Comparison of ENCODE assay signal across 10 cellular contexts in genomic region chr14:69049675-69050074, GRCh38.
DNase-seq lines count a peak whose midpoint lies in the region; ATAC-seq and TF ChIP-seq lines count a peak whose summit lies in the region.
"Had no signal": no experiment of that assay in that cellular context is flagged by ENCODE, and none has a peak within 500 bp of the region (broad histone marks: within the 10 kb centered on the region; RNA-seq: fewer than 3 reads in every experiment).

No MANE protein-coding gene starts in this region.

- no peak for TF ChIP-seq CTCF in brain (conservative IDR thresholded peaks at IDR 0.05)

- peak overlapping the region in 3 of 5 experiments; percentile 27 to 89 (median 84) for H3K27ac Mint-ChIP-seq in brain
- peak overlapping the region in 2 of 7 donors; percentile 13 to 63 for H3K27ac Mint-ChIP-seq in CD4-positive, alpha-beta memory T cell
- H3K27ac Mint-ChIP-seq in natural killer cell treated with Interleukin-12 subunit alpha and Interleukin-12 subunit beta and Interleukin-15 and Interleukin-18, amount 100 ng/mL, for 72 hours: no peak overlapping the region
- H3K27ac Mint-ChIP-seq: WTC11 had no signal

- CTCF ChIA-PET in CD4-positive, alpha-beta memory T cell (lab: Charles Lee; ENCODE audit: partially characterized antibody): interaction anchor here (0.6 to 1.4 kb wide), 3 partner anchors 40 to 138 kb away, joined by 3 to 5 read pairs (median 4); no protein-coding TSS in a partner anchor

- H3K4me1 Mint-ChIP-seq in brain: peaks cover 70% of the 10 kb centered on the region
- peaks cover 1 to 3% (median 3%) of the 10 kb centered on the region in 4 donors for H3K4me1 Mint-ChIP-seq in CD4-positive, alpha-beta memory T cell
- peaks cover 6 to 9% of the 10 kb centered on the region in 2 donors for H3K4me1 Mint-ChIP-seq in natural killer cell treated with Interleukin-12 subunit alpha and Interleukin-12 subunit beta and Interleukin-15 and Interleukin-18, amount 100 ng/mL, for 72 hours (ENCODE audit: low read depth in 2 of 2)

- ATAC-seq in right cardiac atrium (peak; percentile 68 to 75), HG02678 (IDR thresholded peaks at IDR 0.05; ENCODE audit: unreplicated experiment) (no peak)
- no peak for ATAC-seq in natural killer cell treated with Interleukin-12 subunit alpha and Interleukin-12 subunit beta and Interleukin-15 and Interleukin-18, amount 100 ng/mL, for 72 hours
- ATAC-seq: WTC11 had no signal

- peaks cover 20% of the 10 kb centered on the region for H3K36me3 Mint-ChIP-seq in brain
- H3K36me3 Mint-ChIP-seq in CD4-positive, alpha-beta memory T cell: peaks cover 17 to 36% of the 10 kb centered on the region in 2 donors
- peaks cover 14% of the 10 kb centered on the region for H3K36me3 Mint-ChIP-seq in natural killer cell treated with Interleukin-12 subunit alpha and Interleukin-12 subunit beta and Interleukin-15 and Interleukin-18, amount 100 ng/mL, for 72 hours

- POLR2A ChIA-PET in CD4-positive, alpha-beta memory T cell (lab: Charles Lee; ENCODE audit: partially characterized antibody): no interaction called here

- H3K4me3 ChIP-seq in right cardiac atrium (ENCODE audit: low read length): no peak overlapping the region
- no peak overlapping the region for H3K4me3 ChIP-seq in skin epidermis
- H3K4me3 ChIP-seq in CD4-positive, alpha-beta memory T cell (ENCODE audit: low read length in 2 of 2): no peak overlapping the region

- H3K27me3 Mint-ChIP-seq in brain: no peaks in the 10 kb centered on the region
- H3K27me3 Mint-ChIP-seq in CD4-positive, alpha-beta memory T cell: no peaks in the 10 kb centered on the region
- no peaks in the 10 kb centered on the region for H3K27me3 Mint-ChIP-seq in natural killer cell treated with Interleukin-12 subunit alpha and Interleukin-12 subunit beta and Interleukin-15 and Interleukin-18, amount 100 ng/mL, for 72 hours

- H3K36me3 ChIP-seq in CD4-positive, alpha-beta memory T cell (ENCODE audit: insufficient read depth, low read length): peaks cover 14% of the 10 kb centered on the region

- WGBS in right cardiac atrium: 25% methylated on average over 2 of the region's 2 CpGs

- peaks cover 35% of the 10 kb centered on the region for H3K4me1 ChIP-seq in right cardiac atrium (ENCODE audit: control insufficient read depth, insufficient read depth, low read length)
- H3K4me1 ChIP-seq in CD4-positive, alpha-beta memory T cell (ENCODE audit: insufficient read depth, low read length): no peaks in the 10 kb centered on the region

- DNase-seq in GF-D8 (lab: John Stamatoyannopoulos, UW): peak; percentile 60
- DNase-seq in right cardiac atrium: peak in 1 of 3 donors; percentile 56
- DNase-seq in CD4-positive, alpha-beta memory T cell: no peak
- DNase-seq in natural killer cell treated with Interleukin-12 subunit alpha and Interleukin-12 subunit beta and Interleukin-15 and Interleukin-18, amount 100 ng/mL, for 72 hours (ENCODE audit: low spot score): no peak
- DNase-seq in retina: no peak
- DNase-seq: anterior cingulate cortex had no signal

- H3K9me3 Mint-ChIP-seq in brain: no peaks in the 10 kb centered on the region
- H3K9me3 Mint-ChIP-seq in CD4-positive, alpha-beta memory T cell: no peaks in the 10 kb centered on the region
- H3K9me3 Mint-ChIP-seq in natural killer cell treated with Interleukin-12 subunit alpha and Interleukin-12 subunit beta and Interleukin-15 and Interleukin-18, amount 100 ng/mL, for 72 hours: no peaks in the 10 kb centered on the region
- H3K9me3 Mint-ChIP-seq: WTC11 had no signal

- H3K4me3 Mint-ChIP-seq in brain: no peak overlapping the region
- no peak overlapping the region for H3K4me3 Mint-ChIP-seq in CD4-positive, alpha-beta memory T cell
- no peak overlapping the region for H3K4me3 Mint-ChIP-seq in natural killer cell treated with Interleukin-12 subunit alpha and Interleukin-12 subunit beta and Interleukin-15 and Interleukin-18, amount 100 ng/mL, for 72 hours
- H3K4me3 Mint-ChIP-seq: WTC11 had no signal

- H3K9me3 ChIP-seq in right cardiac atrium (ENCODE audit: control insufficient read depth, low read length): no peaks in the 10 kb centered on the region
- no peaks in the 10 kb centered on the region for H3K9me3 ChIP-seq in CD4-positive, alpha-beta memory T cell (ENCODE audit: control insufficient read depth in 1 of 2, low read length in 2 of 2)

- H3K27me3 ChIP-seq in right cardiac atrium (ENCODE audit: control insufficient read depth, insufficient read depth): no peaks in the 10 kb centered on the region
- no peaks in the 10 kb centered on the region for H3K27me3 ChIP-seq in CD4-positive, alpha-beta memory T cell (ENCODE audit: insufficient read depth, low read length)

- intact Hi-C loops in right cardiac atrium (cut with DNase I): no loop called here
- intact Hi-C loops in CD4-positive, alpha-beta memory T cell (cut with micrococcal nuclease): no loop called here

- H3K27ac ChIP-seq in right cardiac atrium (ENCODE audit: low read length) (peak overlapping the region; percentile 92), skin epidermis (peak overlapping the region in 19 of 21 experiments; percentile 2 to 75 (median 49))
- no peak overlapping the region for H3K27ac ChIP-seq in CD4-positive, alpha-beta memory T cell (ENCODE audit: low read depth, low read length)

Comparison
In these comparisons a context has a peak if more than half of its experiments do, and no peak if none do; other contexts are left out.
1. H3K27ac Mint-ChIP-seq: peak in brain (3 of 5); none in natural killer cell treated with Interleukin-12 subunit alpha and Interleukin-12 subunit beta and Interleukin-15 and Interleukin-18, amount 100 ng/mL, for 72 hours (0 of 2).
2. ATAC-seq: peak in right cardiac atrium (2 of 2); none in natural killer cell treated with Interleukin-12 subunit alpha and Interleukin-12 subunit beta and Interleukin-15 and Interleukin-18, amount 100 ng/mL, for 72 hours (0 of 2) and HG02678 (single experiment).